ENCODE assay signal across 15 cellular contexts in genomic region chr4:140691369-140691768, GRCh38.
A peak's percentile ranks its signal among the peaks of the same experiment; 100 is the strongest.
DNase-seq lines count a peak whose midpoint lies in the region; ATAC-seq and TF ChIP-seq lines count a peak whose summit lies in the region.
"Had no signal": no experiment of that assay in that cellular context is flagged by ENCODE, and none has a peak within 500 bp of the region (broad histone marks: within the 10 kb centered on the region; RNA-seq: fewer than 3 reads in every experiment).

No MANE protein-coding gene starts in this region.

- 0 out of 2 replicates have a peak overlapping the region, but pooled peaks have one; percentile 37 for H2AFZ ChIP-seq in GM23248

- no peak for TF ChIP-seq CTCF in brain microvascular endothelial cell (IDR thresholded peaks at IDR 0.05; ENCODE audit: low read depth, low read length, missing control alignments)

- WGBS in GM23248 (ENCODE audit: low coverage in 1 of 2, low lambda C conversion rate in 2 of 2, missing lambda C conversion rate in 2 of 2), 2 experiments = 48 to 54% methylated on average over 2 of the region's 2 CpGs

- ATAC-seq in left cardiac atrium = peak; percentile 34 to 38
- ATAC-seq in GM19324 (IDR thresholded peaks at IDR 0.05; ENCODE audit: low FRiP score, unreplicated experiment) = no peak
- no peak for ATAC-seq in HG03457 (IDR thresholded peaks at IDR 0.05; ENCODE audit: unreplicated experiment)

- H3K9ac ChIP-seq in GM23248 = no peak overlapping the region
- H3K9ac ChIP-seq: SK-N-SH had no signal

- H4K20me1 ChIP-seq in GM23248 (ENCODE audit: insufficient read depth) = no peaks in the 10 kb centered on the region

- peaks cover 7% of the 10 kb centered on the region; the same call in 1 of the 2 replicates for H3K79me2 ChIP-seq in GM23248 (ENCODE audit: insufficient read depth)

- no peak overlapping the region for H3K4me2 ChIP-seq in GM23248 (ENCODE audit: unreplicated experiment)
- H3K4me2 ChIP-seq: SK-N-SH had no signal

- peaks cover 24% of the 10 kb centered on the region for H3K4me1 ChIP-seq in GM23248 (ENCODE audit: insufficient read depth)

- H3K27ac ChIP-seq in GM23248 = no peak overlapping the region
- H3K27ac ChIP-seq in brain microvascular endothelial cell = no peak overlapping the region
- H3K27ac ChIP-seq: HL-60, ovary had no signal

- H3K27me3 ChIP-seq in GM23248 (replicated peaks; ENCODE audit: insufficient read depth) (no peaks in the 10 kb centered on the region), brain microvascular endothelial cell (replicated peaks) (no peaks in the 10 kb centered on the region)
- H3K27me3 ChIP-seq: ovary had no signal

- no peak overlapping the region for H3K4me3 ChIP-seq in GM23248
- no peak overlapping the region for H3K4me3 ChIP-seq in brain microvascular endothelial cell (ENCODE audit: low read depth, low read length)
- H3K4me3 ChIP-seq in skeletal muscle cell (ENCODE audit: low read depth, low read length) = no peak overlapping the region
- H3K4me3 ChIP-seq: ovary had no signal

- in situ Hi-C loops in GM23248 (cut with MboI) (no loop called here), brain microvascular endothelial cell (cut with HindIII; ENCODE audit: low pct_ligation_motif_present, low sequenced_read_pairs) (no loop called here)

- H3K36me3 ChIP-seq in GM23248 (ENCODE audit: low read depth) = no peaks in the 10 kb centered on the region
- no peaks in the 10 kb centered on the region for H3K36me3 ChIP-seq in brain microvascular endothelial cell (replicated peaks)
- H3K36me3 ChIP-seq: ovary had no signal

- DNase-seq in GM23248 (peak; percentile 45), brain microvascular endothelial cell (peak; percentile 25), left cardiac atrium (no peak), skeletal muscle cell (ENCODE audit: low read depth) (peak; percentile 41), hypothalamus (lab: John Stamatoyannopoulos, UW) (no peak), AML-193 (lab: John Stamatoyannopoulos, UW) (no peak)
- DNase-seq: amygdala, HFFc6, hippocampal formation, NCI-H1930, ovary, SK-N-SH had no signal

- H3F3A ChIP-seq in GM23248 (ENCODE audit: insufficient read depth) = 0 out of 2 replicates have a peak, but pooled peaks cover 9% of the 10 kb centered on the region

- no peaks in the 10 kb centered on the region for H3K9me2 ChIP-seq in GM23248 (ENCODE audit: insufficient read depth)
- H3K9me2 ChIP-seq: SK-N-SH had no signal

- H3K9me3 ChIP-seq in GM23248 (ENCODE audit: low read depth) = no peaks in the 10 kb centered on the region
- H3K9me3 ChIP-seq: ovary, SK-N-SH had no signal

- intact Hi-C loops in left cardiac atrium (cut with DNase I) = no loop called here

Comparison
In these comparisons a context has a peak if more than half of its experiments do, and no peak if none do; other contexts are left out.
1. DNase-seq: peak in GM23248 (single experiment), brain microvascular endothelial cell (single experiment) and skeletal muscle cell (single experiment); none in left cardiac atrium (single experiment), hypothalamus (0 of 51) and AML-193 (0 of 2).
2. ATAC-seq: peak in left cardiac atrium (2 of 2); none in GM19324 (single experiment) and HG03457 (single experiment).